In the genomic region with DNA sequence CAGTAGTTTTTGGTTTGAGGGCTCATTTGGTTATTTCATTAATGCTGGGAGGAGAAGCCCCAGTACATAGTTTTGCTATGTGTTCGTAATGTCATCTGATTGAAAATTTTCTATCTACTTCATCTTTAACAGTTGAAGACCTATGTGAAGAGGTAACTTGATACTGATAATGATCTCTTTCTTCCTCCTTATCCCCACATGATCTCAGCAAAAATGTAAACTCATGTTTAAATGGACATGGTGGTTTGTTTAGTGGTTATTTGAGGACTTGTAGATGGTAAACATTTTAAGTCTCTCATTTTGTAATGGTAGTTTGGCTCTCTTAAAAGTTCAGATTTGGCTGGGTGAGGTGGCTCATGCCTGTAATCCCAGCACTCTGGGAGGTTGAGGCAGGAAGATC, we compare ENCODE assay signal across 24 cellular contexts.
"Had no signal": no experiment of that assay in that cellular context is flagged by ENCODE, and none has a peak within 500 bp of the region (broad histone marks: within the 10 kb centered on the region; RNA-seq: fewer than 3 reads in every experiment).

No MANE protein-coding gene starts in this region.

- DNase-seq: activated CD4-positive, alpha-beta T cell treated with anti-CD3 and anti-CD28 coated beads for 48 hours; activated CD4-positive, alpha-beta T cell treated with anti-CD3 and anti-CD28 coated beads, Interleukin-2, amount 50 U/mL, for 4 hours; activated CD4-positive, CD25-positive, alpha-beta regulatory T cell treated with anti-CD3 and anti-CD28 coated beads, Interleukin-2, amount 50 U/mL, for 72 hours; activated CD8-positive, alpha-beta T cell treated with anti-CD3 and anti-CD28 coated beads, Interleukin-2, amount 10 ng/mL, durations not matched to agents 7 days and 5 days; activated effector memory CD4-positive, alpha-beta T cell treated with Interleukin-2 at 50 U/mL for 16 hours; activated naive CD4-positive, alpha-beta T cell; activated naive CD8-positive, alpha-beta T cell treated with anti-CD3 and anti-CD28 coated beads, Interleukin-2, amount 50 U/mL, for 24 hours; activated T-cell treated with anti-CD3 and anti-CD28 coated beads, Interleukin-2, amount 50 U/mL, for 24 hours; amniotic stem cell; brain microvascular endothelial cell; NCI-H1105 treated with DMSO at 0.1 percent for 48 hours; NCI-H1436 treated with DMSO at 0.1 percent for 48 hours; NCI-H187; NCI-H2081; NCI-H2171; NCI-H2227 treated with DMSO at 0.1 percent for 48 hours; NCI-H526 treated with DMSO at 0.1 percent for 48 hours; NCI-H82; SHP77 had no signal

- H3K27ac ChIP-seq: brain microvascular endothelial cell, cardiac muscle cell, SJSA1 had no signal

- H3K9me3 ChIP-seq: SJSA1 had no signal

- H3K4me3 ChIP-seq: cardiac muscle cell, SJSA1 had no signal

- H3K36me3 ChIP-seq: brain microvascular endothelial cell, cardiac muscle cell, SJSA1 had no signal

- H3K4me1 ChIP-seq: SJSA1 had no signal

- ATAC-seq: activated CD8-positive, alpha-beta T cell treated with anti-CD3 and anti-CD28 coated beads, Interleukin-2, amount 10 ng/mL, durations not matched to agents 7 days and 5 days; activated naive CD4-positive, alpha-beta T cell treated with anti-CD3 and anti-CD28 coated beads, Interleukin-2, amount 50 U/mL, for 72 hours; activated naive CD8-positive, alpha-beta T cell treated with anti-CD3 and anti-CD28 coated beads, Interleukin-2, amount 50 U/mL, for 24 hours; Panc1; WTC11 had no signal

- H3K27me3 ChIP-seq: brain microvascular endothelial cell, cardiac muscle cell, SJSA1 had no signal
